In the genomic region with DNA sequence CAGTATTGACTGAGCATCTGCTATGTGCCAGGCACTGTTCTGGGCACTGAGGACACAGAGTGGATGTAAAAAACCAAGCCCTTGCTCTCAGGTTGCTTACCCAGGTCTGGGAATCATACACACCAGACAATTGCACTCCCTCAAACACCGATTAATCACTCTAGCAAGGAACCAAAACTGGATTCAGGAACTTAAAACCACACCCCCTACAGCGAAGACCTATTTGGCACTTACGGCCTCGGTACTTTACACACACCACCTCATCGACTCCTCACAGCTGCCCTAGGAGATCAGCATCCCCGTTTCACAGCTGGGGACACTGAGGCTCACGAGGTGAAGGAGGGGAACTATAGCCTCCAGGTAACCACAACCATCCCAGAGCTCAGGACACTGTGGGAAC, we compare ENCODE assay signal across 1 cellular context.
TF ChIP-seq lines count a peak whose summit lies in the region.

No MANE protein-coding gene starts in this region.

TF ChIP-seq in HepG2, 621 proteins besides CTCF, POLR2A, EP300 and RAD21:
- TF ChIP-seq ZNF629 (CRISPR knock-in tag; conservative IDR thresholded peaks at IDR 0.05) (peak; percentile 72), ZMYM3 (CRISPR knock-in tag; IDR thresholded peaks at IDR 0.05) (0 out of 2 replicates have a peak, but pooled peaks have one; percentile 11), ZNF296 (CRISPR knock-in tag; conservative IDR thresholded peaks at IDR 0.05) (no peak)
